Comparison of ENCODE assay signal across 15 cellular contexts in genomic region chr9:94971378-94972131, GRCh38.
DNase-seq lines count a peak whose midpoint lies in the region; ATAC-seq, FAIRE-seq and TF ChIP-seq lines count a peak whose summit lies in the region.
"Had no signal": no experiment of that assay in that cellular context is flagged by ENCODE, and none has a peak within 500 bp of the region (broad histone marks: within the 10 kb centered on the region; RNA-seq: fewer than 3 reads in every experiment).

No MANE protein-coding gene starts in this region.

- FAIRE-seq in D721Med (lab: Jason Lieb, UNC): peak; percentile 41

- intact Hi-C loops in body of pancreas (cut with DNase I): no loop called here

- ATAC-seq in body of pancreas (peak; percentile 65), GM18519 (IDR thresholded peaks at IDR 0.05; ENCODE audit: low FRiP score, unreplicated experiment) (no peak)

- peak overlapping the region; percentile 44 for H3K27ac Mint-ChIP-seq in mesothelial cell of epicardium
- H3K27ac Mint-ChIP-seq: immature natural killer cell; T-helper 2 cell treated with Interferon-gamma antibody and Interleukin-4, amounts not matched to agents 5 μg/mL and 100 μg/mL, for 36 hours had no signal

- H3K36me3 Mint-ChIP-seq in mesothelial cell of epicardium: peaks cover 8% of the 10 kb centered on the region

- peaks cover 57% of the 10 kb centered on the region for H3K4me1 Mint-ChIP-seq in mesothelial cell of epicardium
- H3K4me1 Mint-ChIP-seq: immature natural killer cell had no signal

- no peaks in the 10 kb centered on the region for H3K27me3 Mint-ChIP-seq in mesothelial cell of epicardium (ENCODE audit: low read depth)

- peak overlapping the region; percentile 87 to 95 (median 89) for H3K27ac ChIP-seq in body of pancreas
- H3K27ac ChIP-seq: dorsolateral prefrontal cortex had no signal

- TF ChIP-seq CTCF in D721Med (IDR thresholded peaks at IDR 0.05; ENCODE audit: insufficient read depth, missing control alignments): no peak
- TF ChIP-seq CTCF in body of pancreas (IDR thresholded peaks at IDR 0.05): no peak
- no peak for TF ChIP-seq CTCF in mesothelial cell of epicardium (IDR thresholded peaks at IDR 0.05; ENCODE audit: unreplicated experiment)
- no peak for TF ChIP-seq CTCF in GM20000 (IDR thresholded peaks at IDR 0.05; ENCODE audit: extremely low read depth, missing control alignments)

- 36 to 38% methylated on average over 13 of the region's 13 CpGs for WGBS in body of pancreas, 2 donors

- H3K9me3 ChIP-seq in body of pancreas: no peaks in the 10 kb centered on the region
- H3K9me3 ChIP-seq: ascending aorta had no signal

- no peaks in the 10 kb centered on the region for H3K9me3 Mint-ChIP-seq in mesothelial cell of epicardium
- H3K9me3 Mint-ChIP-seq: immature natural killer cell; T-helper 2 cell treated with Interferon-gamma antibody and Interleukin-4, amounts not matched to agents 5 μg/mL and 100 μg/mL, for 36 hours had no signal

- H3K36me3 ChIP-seq in body of pancreas (replicated peaks in 1 of 2; ENCODE audit: insufficient read depth in 1 of 2, low read depth in 2 of 2): no peaks in the 10 kb centered on the region

- no peaks in the 10 kb centered on the region for H3K27me3 ChIP-seq in body of pancreas
- H3K27me3 ChIP-seq: ascending aorta, dorsolateral prefrontal cortex had no signal

- H3K4me1 ChIP-seq in body of pancreas: peaks cover 60% of the 10 kb centered on the region

- H3K4me3 Mint-ChIP-seq in mesothelial cell of epicardium: no peak overlapping the region
- H3K4me3 Mint-ChIP-seq: immature natural killer cell; T-helper 2 cell treated with Interferon-gamma antibody and Interleukin-4, amounts not matched to agents 5 μg/mL and 100 μg/mL, for 36 hours had no signal

- no peak for TF ChIP-seq POLR2A in body of pancreas (IDR thresholded peaks at IDR 0.05)

- peak; percentile 41 for DNase-seq in D721Med (ENCODE audit: insufficient read length, low spot score)
- DNase-seq in NCI-H2029 (lab: John Stamatoyannopoulos, UW): peak; percentile 50
- peak; percentile 47 to 75 (median 64) for DNase-seq in body of pancreas
- DNase-seq in mesothelial cell of epicardium (ENCODE audit: low spot score in 2 of 2, unreplicated experiment in 2 of 2): no peak
- no peak for DNase-seq in GM20000 (ENCODE audit: low spot score)
- DNase-seq in Ammon's horn (ENCODE audit: low spot score): no peak
- DNase-seq in iPS-NIHi11 (ENCODE audit: low spot score): no peak
- DNase-seq: activated CD4-positive, alpha-beta T cell treated with anti-CD3 and anti-CD28 coated beads, Interleukin-2, amount 50 U/mL, for 4 hours; dorsolateral prefrontal cortex; foreskin melanocyte; immature natural killer cell; stimulated activated CD4-positive, alpha-beta T cell treated with anti-CD3 and anti-CD28 coated beads, Interleukin-1b, Interleukin-23, amount 100 ng/mL, for 48 hours had no signal

- H3K4me3 ChIP-seq in body of pancreas: no peak overlapping the region
- H3K4me3 ChIP-seq: ascending aorta, dorsolateral prefrontal cortex had no signal

Comparison
In these comparisons a context has a peak if more than half of its experiments do, and no peak if none do; other contexts are left out.
1. DNase-seq: peak in D721Med (single experiment), NCI-H2029 (single experiment) and body of pancreas (4 of 4); none in mesothelial cell of epicardium (0 of 2), GM20000 (single experiment), Ammon's horn (single experiment) and iPS-NIHi11 (single experiment).